ENCODE assay signal across 8 cellular contexts in the genomic region with DNA sequence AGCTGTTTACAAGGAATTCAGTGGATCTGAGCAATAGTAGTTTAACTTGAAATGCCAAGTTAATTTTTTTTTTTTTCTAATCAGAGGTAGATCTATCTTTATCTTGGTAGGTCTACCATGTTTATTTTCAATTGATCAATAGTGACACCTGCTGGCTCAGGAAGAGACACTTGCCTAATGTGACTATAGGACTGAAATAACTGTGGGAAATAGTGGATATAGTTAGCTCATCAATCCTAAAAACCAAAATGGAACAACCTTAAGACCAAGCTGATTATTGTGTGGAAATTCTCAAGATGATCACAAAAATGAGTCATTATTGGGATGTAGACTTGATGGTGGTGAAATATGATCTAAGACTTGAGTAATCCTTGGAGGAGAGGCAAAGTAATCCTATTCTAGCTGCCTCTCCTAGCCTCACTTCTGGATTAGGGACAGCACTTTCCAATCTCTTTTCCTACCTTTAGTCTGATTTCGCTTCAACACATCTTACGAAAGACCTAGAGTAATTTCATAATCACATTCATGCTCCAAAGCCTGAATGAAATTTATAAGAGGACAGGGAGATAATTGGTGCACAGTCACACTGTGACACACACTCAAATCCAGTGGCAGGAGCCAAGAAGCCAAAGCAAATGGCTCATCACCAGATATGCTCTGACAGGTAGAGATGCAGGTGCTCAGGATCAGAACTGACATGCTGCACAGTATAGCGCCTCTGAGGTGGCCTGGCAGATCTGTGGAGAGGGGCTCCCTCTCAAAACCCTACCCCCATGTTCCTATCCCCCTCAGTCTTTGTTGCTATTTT.
A peak's percentile ranks its signal among the peaks of the same experiment; 100 is the strongest.
DNase-seq lines count a peak whose midpoint lies in the region; TF ChIP-seq lines count a peak whose summit lies in the region.

No MANE protein-coding gene starts in this region.

- no peak overlapping the region for H3K56ac ChIP-seq in H9 (ENCODE audit: insufficient read length, low read depth, low read length)

- no peak overlapping the region for H4K5ac ChIP-seq in H9 (ENCODE audit: insufficient read length, low read depth, low read length)

- H3K23ac ChIP-seq in H9 (ENCODE audit: insufficient read length, low read depth, low read length): no peak overlapping the region

- no peak overlapping the region for H3K4me3 Mint-ChIP-seq in H9

- no peak overlapping the region for H3K18ac ChIP-seq in H9 (ENCODE audit: insufficient read length, low read depth, low read length)

- no peaks in the 10 kb centered on the region for H3K4me1 ChIP-seq in H9 (ENCODE audit: insufficient read depth, low read length)
- no peaks in the 10 kb centered on the region for H3K4me1 ChIP-seq in ascending aorta

- no peak overlapping the region for H3K27ac Mint-ChIP-seq in H9

- no peak overlapping the region for H2BK12ac ChIP-seq in H9 (ENCODE audit: insufficient read length, low read depth, low read length)

- H3K27ac ChIP-seq in H9 (ENCODE audit: insufficient read length, low read depth, low read length) (no peak overlapping the region), ascending aorta (no peak overlapping the region)

- H2AK5ac ChIP-seq in H9 (ENCODE audit: insufficient read length, low read length): no peak overlapping the region

- H4K20me1 ChIP-seq in H9 (ENCODE audit: control insufficient read depth, insufficient read depth, insufficient read length): no peaks in the 10 kb centered on the region

- no peaks in the 10 kb centered on the region for H3K27me3 ChIP-seq in H9 (ENCODE audit: insufficient read depth, low read length)
- no peaks in the 10 kb centered on the region for H3K27me3 ChIP-seq in ascending aorta

- no peak overlapping the region for H3T11ph ChIP-seq in H9 (ENCODE audit: low read length)

- H3K36me3 ChIP-seq in ascending aorta: no peaks in the 10 kb centered on the region

- H3K79me1 ChIP-seq in H9 (ENCODE audit: insufficient read depth, low read depth, low read length, poor library complexity, severe bottlenecking): no peaks in the 10 kb centered on the region

- H2BK20ac ChIP-seq in H9 (ENCODE audit: low read depth, low read length, poor library complexity, severe bottlenecking): no peak overlapping the region

- H3K23me2 ChIP-seq in H9 (ENCODE audit: insufficient read length, low read depth, low read length, poor library complexity, severe bottlenecking): no peaks in the 10 kb centered on the region

- no peaks in the 10 kb centered on the region for H3K79me2 ChIP-seq in H9 (ENCODE audit: insufficient read depth, low read length)

- H2AFZ ChIP-seq in H9 (ENCODE audit: low read length): no peak overlapping the region

- H3K9me3 Mint-ChIP-seq in H9: no peaks in the 10 kb centered on the region; a peak in 2 of 5 replicates

- H3K9me3 ChIP-seq in H9 (ENCODE audit: control insufficient read depth, low read depth, low read length) (no peaks in the 10 kb centered on the region), ascending aorta (no peaks in the 10 kb centered on the region)

- H3K9ac ChIP-seq in H9 (ENCODE audit: extremely low read depth, insufficient read length, low read length): no peak overlapping the region

- no CpG with 5 or more reads among the region's 3 CpGs for WGBS in H9 (ENCODE audit: extremely low coverage, insufficient read length, low lambda C conversion rate)

- H3K14ac ChIP-seq in H9 (ENCODE audit: insufficient read depth, low read length): no peak overlapping the region

- H4K8ac ChIP-seq in H9 (replicated peaks; ENCODE audit: insufficient read length, low read depth, low read length): no peak overlapping the region

- H2BK120ac ChIP-seq in H9 (ENCODE audit: low read depth, low read length, poor library complexity, severe bottlenecking): no peak overlapping the region

- no peaks in the 10 kb centered on the region for H3K36me3 Mint-ChIP-seq in H9 (ENCODE audit: insufficient read depth in 1 of 3, low read depth in 3 of 3)

- no peak overlapping the region for H2BK15ac ChIP-seq in H9 (ENCODE audit: low read depth, low read length)

- no peak overlapping the region for H4K91ac ChIP-seq in H9 (ENCODE audit: insufficient read length, low read depth, low read length)

- intact Hi-C loops in ascending aorta (cut with DNase I): no loop called here

- H3K4me3 ChIP-seq in ascending aorta: no peak overlapping the region

- no peak overlapping the region for H3K4me2 ChIP-seq in H9 (ENCODE audit: insufficient read depth, insufficient read length, low read length)

- no peak overlapping the region for H3K4ac ChIP-seq in H9 (ENCODE audit: low read depth, low read length)

- H3K27me3 Mint-ChIP-seq in H9 (ENCODE audit: low read depth): no peaks in the 10 kb centered on the region; the same call in 1 of the 2 replicates

- H3K4me1 Mint-ChIP-seq in H9: no peaks in the 10 kb centered on the region

- DNase-seq in NCI-H526 (lab: John Stamatoyannopoulos, UW) (peak; percentile 9 to 52), NCI-H526 treated with DMSO at 0.1 percent for 48 hours (lab: John Stamatoyannopoulos, UW) (no peak), H9 (no peak), NCI-H2029 treated with DMSO at 0.1 percent for 48 hours (lab: John Stamatoyannopoulos, UW) (peak; percentile 55), brain pericyte (ENCODE audit: low read depth, low spot score) (peak; percentile 20), medulla oblongata (ENCODE audit: extremely low spot score) (peak; percentile 50), ascending aorta (ENCODE audit: low spot score in 2 of 2) (no peak)
- no peak for DNase-seq in stimulated activated CD4-positive, alpha-beta T cell treated with anti-CD3 and anti-CD28 coated beads, Interleukin-4, amount 100 ng/mL, for 4 hours

- TF ChIP-seq CTCF in H9 (conservative IDR thresholded peaks at IDR 0.05) (peak; percentile 70), ascending aorta (IDR thresholded peaks at IDR 0.05) (no peak)

- no peak overlapping the region for H2BK5ac ChIP-seq in H9 (ENCODE audit: insufficient read length, low read length)

Comparison
In these comparisons a context has a peak if more than half of its experiments do, and no peak if none do; other contexts are left out.
1. DNase-seq: peak in NCI-H526 (2 of 2), NCI-H2029 treated with DMSO at 0.1 percent for 48 hours (single experiment), brain pericyte (single experiment) and medulla oblongata (single experiment); none in NCI-H526 treated with DMSO at 0.1 percent for 48 hours (single experiment), H9 (single experiment), ascending aorta (0 of 2) and stimulated activated CD4-positive, alpha-beta T cell treated with anti-CD3 and anti-CD28 coated beads, Interleukin-4, amount 100 ng/mL, for 4 hours (0 of 2).